In the genomic region with DNA sequence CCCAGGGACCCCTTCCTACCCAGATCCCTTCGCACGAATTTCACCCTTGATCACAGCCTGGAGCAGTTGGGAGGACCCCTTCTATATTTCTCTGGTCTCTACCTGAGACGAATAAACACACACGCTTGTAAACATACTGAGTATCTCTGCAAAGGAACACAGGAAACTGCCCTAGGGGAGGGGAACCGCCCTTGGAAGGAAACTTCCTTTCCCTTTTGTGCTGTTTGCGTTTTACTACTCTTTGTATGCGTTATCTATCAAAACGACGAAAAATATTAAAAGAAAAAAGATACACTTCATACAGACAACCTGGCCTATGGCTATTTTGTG, we compare ENCODE assay signal across 8 cellular contexts. TPM values are rescaled to one million over a fixed set of nuclear protein-coding genes. Genes with fewer than 3 reads are reported as not detected.
DNase-seq lines count a peak whose midpoint lies in the region; ATAC-seq, FAIRE-seq and TF ChIP-seq lines count a peak whose summit lies in the region.

No MANE protein-coding gene starts in this region.

- H3K36me3 ChIP-seq in astrocyte (ENCODE audit: insufficient read depth, low read length): peaks cover 18% of the 10 kb centered on the region
- peaks cover 5 to 8% of the 10 kb centered on the region in 2 donors for H3K36me3 ChIP-seq in thyroid gland

- H3K9me3 ChIP-seq in astrocyte (ENCODE audit: insufficient read depth, low read depth, low read length) (no peaks in the 10 kb centered on the region), thyroid gland (no peaks in the 10 kb centered on the region)

- H3K4me2 ChIP-seq in astrocyte (ENCODE audit: low read length): peak overlapping the region; percentile 88

- H2AFZ ChIP-seq in astrocyte (ENCODE audit: low read depth, low read length): peak overlapping the region; percentile 100

- peak overlapping the region; percentile 89 for H3K27ac Mint-ChIP-seq in astrocyte (ENCODE audit: unreplicated experiment)

- no peaks in the 10 kb centered on the region for H3K27me3 ChIP-seq in astrocyte (ENCODE audit: insufficient read depth, low read length)
- no peaks in the 10 kb centered on the region for H3K27me3 ChIP-seq in thyroid gland

- H3K9me3 Mint-ChIP-seq in astrocyte (ENCODE audit: unreplicated experiment): no peaks in the 10 kb centered on the region

- TF ChIP-seq POLR2A in thyroid gland (IDR thresholded peaks at IDR 0.05): no peak

- DNase-seq in AG20443 (ENCODE audit: low spot score) (peak; percentile 40), astrocyte (ENCODE audit: low read depth) (peak; percentile 10), left colon (no peak), thyroid gland (no peak), NCI-H774 (lab: John Stamatoyannopoulos, UW) (no peak), DMS79 treated with DMSO at 0.1 percent for 48 hours (lab: John Stamatoyannopoulos, UW) (no peak)

- TF ChIP-seq CTCF in astrocyte (IDR thresholded peaks at IDR 0.05; ENCODE audit: insufficient read depth, low read depth, low read length): no peak
- TF ChIP-seq CTCF in thyroid gland (IDR thresholded peaks at IDR 0.05): no peak

- peaks cover 2% of the 10 kb centered on the region for H3K27me3 Mint-ChIP-seq in astrocyte (ENCODE audit: low read depth, unreplicated experiment)

- H3K27ac ChIP-seq in astrocyte (ENCODE audit: low read depth, low read length): peak overlapping the region; percentile 83
- peak overlapping the region in 2 of 3 donors; percentile 47 to 81 for H3K27ac ChIP-seq in thyroid gland

- no peaks in the 10 kb centered on the region for H3K4me1 ChIP-seq in astrocyte (ENCODE audit: insufficient read depth, low read length)
- peaks cover 7% of the 10 kb centered on the region in 2 donors for H3K4me1 ChIP-seq in thyroid gland

- H4K20me1 ChIP-seq in astrocyte (ENCODE audit: insufficient read depth, low read length): peaks cover 32% of the 10 kb centered on the region

- 4 to 5% methylated on average over 9 of the region's 9 CpGs for WGBS in thyroid gland, 2 donors

- intact Hi-C loops in left colon (cut with DNase I, micrococcal nuclease): no loop called here
- intact Hi-C loops in thyroid gland (cut with DNase I): loop anchor here (10.0 kb wide), 1 partner anchor 54 kb away; no protein-coding TSS in a partner anchor

- H3K4me1 Mint-ChIP-seq in astrocyte (ENCODE audit: low read depth, unreplicated experiment): peaks cover 4% of the 10 kb centered on the region

- H3K79me2 ChIP-seq in astrocyte (ENCODE audit: insufficient read depth, low read length): peaks cover 50% of the 10 kb centered on the region

- FAIRE-seq in astrocyte (lab: Jason Lieb, UNC): no peak

- peak; percentile 18 for ATAC-seq in HG03025 (IDR thresholded peaks at IDR 0.05; ENCODE audit: low FRiP score, unreplicated experiment)
- peak; percentile 69 for ATAC-seq in left colon
- ATAC-seq in GM19452 (IDR thresholded peaks at IDR 0.05; ENCODE audit: unreplicated experiment): no peak

- peak overlapping the region; percentile 96 for H3K4me3 ChIP-seq in astrocyte (ENCODE audit: insufficient read depth, low read depth, low read length)
- H3K4me3 ChIP-seq in thyroid gland (replicated peaks in 1 of 3): peak overlapping the region; percentile 37 to 89 (median 81)

- H3K9ac ChIP-seq in astrocyte (ENCODE audit: low read length): peak overlapping the region; percentile 96

- H3K36me3 Mint-ChIP-seq in astrocyte (ENCODE audit: low read depth, unreplicated experiment): peaks cover 10% of the 10 kb centered on the region

- peak overlapping the region; percentile 97 for H3K4me3 Mint-ChIP-seq in astrocyte (ENCODE audit: unreplicated experiment)

RNA-seq across cellular contexts. Expression of gene NECAP2, which starts 0.8 kb away (rescaled TPM):
- total RNA-seq in astrocyte: 78.2 and 80.9 TPM in 2 replicates
- total RNA-seq in left colon: 10 to 100 TPM; 41.5 to 57.0 TPM
- 10 to 100 TPM; 43.8 to 56.8 (median 48.6) TPM for total RNA-seq in thyroid gland

RNA-seq across cellular contexts. Expression of gene SPATA21, which starts 4.1 kb away (rescaled TPM):
- total RNA-seq in astrocyte: not detected in 2 replicates
- not detected for total RNA-seq in left colon
- not detected for total RNA-seq in thyroid gland

Comparison
In these comparisons a context has a peak if more than half of its experiments do, and no peak if none do; other contexts are left out.
1. DNase-seq: peak in AG20443 (single experiment) and astrocyte (single experiment); none in left colon (0 of 2), thyroid gland (0 of 2), NCI-H774 (single experiment) and DMS79 treated with DMSO at 0.1 percent for 48 hours (single experiment).